ENCODE assay signal across 11 cellular contexts in the genomic region with DNA sequence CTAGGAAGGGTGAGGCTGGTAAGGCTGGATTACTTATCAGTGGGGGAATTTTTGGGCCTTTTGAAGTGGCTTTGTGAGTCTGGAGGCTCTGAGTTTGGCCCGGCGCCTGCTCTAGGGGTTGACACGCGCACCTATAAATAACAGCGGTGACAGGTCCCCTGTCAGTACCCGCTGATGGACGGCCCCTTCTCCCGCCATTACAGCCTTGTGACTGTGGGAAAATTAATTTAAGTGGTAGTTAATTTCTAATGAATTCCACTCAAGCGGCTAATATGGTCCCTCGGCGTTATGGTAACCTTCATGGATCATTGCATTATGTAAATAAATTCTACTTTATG. TPM values are rescaled to one million over a fixed set of nuclear protein-coding genes. Genes with fewer than 3 reads are reported as not detected.
DNase-seq lines count a peak whose midpoint lies in the region; ATAC-seq and FAIRE-seq lines count a peak whose summit lies in the region.
"Had no signal": no experiment of that assay in that cellular context is flagged by ENCODE, and none has a peak within 500 bp of the region (broad histone marks: within the 10 kb centered on the region; RNA-seq: fewer than 3 reads in every experiment).

No MANE protein-coding gene starts in this region.

- DNase-seq in NCI-H526 treated with DMSO at 0.1 percent for 48 hours (lab: John Stamatoyannopoulos, UW), result peak; percentile 25
- no peak for DNase-seq in NCI-H526 (lab: John Stamatoyannopoulos, UW)
- peak; percentile 95 for DNase-seq in NAMALWA (ENCODE audit: low spot score)
- peak; percentile 75 for DNase-seq in renal cortical epithelial cell (ENCODE audit: low read depth)
- no peak for DNase-seq in pons (ENCODE audit: low spot score)
- DNase-seq in small intestine, result no peak
- DNase-seq in HuH-7.5 (ENCODE audit: low spot score), result no peak
- DNase-seq: cortex of kidney had no signal

- no peaks in the 10 kb centered on the region for H3K36me3 ChIP-seq in small intestine (ENCODE audit: control insufficient read depth in 2 of 2, insufficient read depth in 2 of 2, low read length in 2 of 2)

- no peak for FAIRE-seq in small intestine (lab: Jason Lieb, UNC)
- FAIRE-seq: A204.1, TTC549 had no signal

- H3K27ac ChIP-seq in small intestine (ENCODE audit: low read depth in 1 of 2, low read length in 1 of 2), result no peak overlapping the region

- H3K4me3 ChIP-seq in small intestine (ENCODE audit: low read depth in 1 of 2, low read length in 2 of 2), result no peak overlapping the region

- 43 to 67% (median 54%) methylated on average over 11 of the region's 11 CpGs for WGBS in small intestine, 3 donors

- H3K9me3 ChIP-seq in small intestine (ENCODE audit: control insufficient read depth, low read depth), result no peaks in the 10 kb centered on the region

- H3K27me3 ChIP-seq in small intestine (ENCODE audit: control insufficient read depth in 2 of 2, insufficient read depth in 2 of 2, low read length in 2 of 2), result peaks cover 0 to 3% of the 10 kb centered on the region in 2 donors

- peak; percentile 70 for ATAC-seq in HG02623 (IDR thresholded peaks at IDR 0.05; ENCODE audit: unreplicated experiment)

- H3K4me1 ChIP-seq in small intestine (ENCODE audit: control insufficient read depth in 2 of 2, insufficient read depth in 1 of 2, low read depth in 1 of 2, low read length in 1 of 2), result no peaks in the 10 kb centered on the region

RNA-seq across cellular contexts. Expression of a gene that starts 16.5 kb away (rescaled TPM):
- total RNA-seq in renal cortical epithelial cell, result 31.3 and 32.5 TPM in 2 replicates
- 100 to 1,000 TPM in 1 of 3 donors, 10 to 100 TPM in 2; 66.6 to 101 (median 85.0) TPM for polyA plus RNA-seq in small intestine

RNA-seq across cellular contexts. Expression of a gene that starts 18.0 kb away (rescaled TPM):
- 26.7 and 42.8 TPM in 2 replicates for total RNA-seq in renal cortical epithelial cell
- 100 to 1,000 TPM; 109 to 151 (median 117) TPM for polyA plus RNA-seq in small intestine

Comparison
In these comparisons a context has a peak if more than half of its experiments do, and no peak if none do; other contexts are left out.
1. DNase-seq: peak in NCI-H526 treated with DMSO at 0.1 percent for 48 hours (single experiment), NAMALWA (single experiment) and renal cortical epithelial cell (single experiment); none in NCI-H526 (0 of 2), pons (single experiment), small intestine (single experiment) and HuH-7.5 (single experiment).